4 cellular contexts compared by ENCODE assay signal in the genomic region with DNA sequence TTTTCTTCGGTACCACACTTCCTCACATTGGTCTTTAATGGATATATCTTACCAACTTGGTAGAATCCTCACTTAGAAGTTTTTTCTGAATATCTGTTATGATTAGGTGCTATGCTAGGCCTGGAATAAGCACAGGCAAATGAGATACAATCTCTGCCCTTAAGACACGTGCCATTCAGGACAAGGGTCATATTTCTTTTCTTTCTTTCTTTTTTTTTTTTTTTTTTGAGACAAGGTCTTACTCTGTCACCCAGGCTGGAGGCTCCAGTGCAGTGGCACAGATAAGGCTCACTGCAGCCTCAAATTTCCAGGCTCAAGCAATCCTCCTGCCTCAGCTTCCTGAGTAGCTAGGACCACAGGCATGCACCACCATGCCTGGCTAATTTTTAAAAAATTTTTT. TPM values are rescaled to one million over a fixed set of nuclear protein-coding genes. Genes with fewer than 3 reads are reported as not detected.
"Had no signal": no experiment of that assay in that cellular context is flagged by ENCODE, and none has a peak within 500 bp of the region (broad histone marks: within the 10 kb centered on the region; RNA-seq: fewer than 3 reads in every experiment).

No MANE protein-coding gene starts in this region.

RNA-seq across cellular contexts. Expression of a gene that starts 23.0 kb away (rescaled TPM):
- total RNA-seq: LHCN-M2, SJSA1 had no signal

RNA-seq across cellular contexts. Expression of a gene that starts 52.3 kb away (rescaled TPM):
- total RNA-seq: LHCN-M2, Peyer's patch, SJSA1 had no signal

RNA-seq across cellular contexts. Expression of a gene that starts 52.5 kb away (rescaled TPM):
- total RNA-seq: MCF 10A had no signal
